ENCODE assay signal across 8 cellular contexts in the genomic region with DNA sequence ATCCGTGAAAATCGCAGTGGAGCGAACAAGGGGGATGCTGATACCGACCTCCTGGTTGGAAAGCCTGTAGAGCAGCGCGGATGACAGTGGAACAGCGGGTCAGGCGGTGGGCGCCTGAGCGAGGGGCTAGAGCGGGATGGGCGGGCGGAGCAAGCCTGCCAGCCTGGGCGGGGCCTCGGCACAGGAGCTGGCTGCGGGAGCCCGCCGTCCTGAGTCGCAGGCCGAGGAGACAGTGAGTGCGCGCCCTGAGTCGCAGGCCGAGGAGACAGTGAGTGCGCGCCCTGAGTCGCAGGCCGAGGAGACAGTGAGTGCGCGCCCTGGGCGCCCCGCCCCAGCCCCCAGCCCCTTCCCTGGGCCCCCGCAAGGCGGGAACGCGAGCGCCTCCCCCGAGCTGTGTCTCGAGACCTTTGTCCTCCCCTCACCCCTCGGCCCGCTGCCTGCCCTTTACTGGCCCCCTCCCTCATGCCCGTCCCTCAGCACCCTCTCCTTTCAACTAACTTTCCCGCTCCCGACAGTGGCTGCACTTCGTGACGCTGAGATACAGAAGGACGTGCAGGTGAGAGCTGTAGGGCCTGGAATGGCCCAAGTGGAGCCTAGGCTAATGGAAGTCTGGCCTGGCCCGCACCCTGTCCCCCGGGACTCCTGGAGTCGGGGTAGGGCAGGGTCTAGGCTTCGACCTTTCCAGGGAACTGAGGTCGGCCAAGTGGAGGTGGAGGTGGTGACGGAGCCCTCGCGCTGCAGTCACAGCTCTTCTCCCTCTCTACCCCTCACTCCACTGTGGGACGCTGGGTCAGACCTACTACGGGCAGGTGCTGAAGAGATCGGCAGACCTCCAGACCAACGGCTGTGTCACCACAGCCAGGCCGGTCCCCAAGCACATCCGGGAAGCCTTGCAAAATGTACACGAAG. TPM values are rescaled to one million over a fixed set of nuclear protein-coding genes. Genes with fewer than 3 reads are reported as not detected.
DNase-seq lines count a peak whose midpoint lies in the region; ATAC-seq and TF ChIP-seq lines count a peak whose summit lies in the region.

A gene with protein sequence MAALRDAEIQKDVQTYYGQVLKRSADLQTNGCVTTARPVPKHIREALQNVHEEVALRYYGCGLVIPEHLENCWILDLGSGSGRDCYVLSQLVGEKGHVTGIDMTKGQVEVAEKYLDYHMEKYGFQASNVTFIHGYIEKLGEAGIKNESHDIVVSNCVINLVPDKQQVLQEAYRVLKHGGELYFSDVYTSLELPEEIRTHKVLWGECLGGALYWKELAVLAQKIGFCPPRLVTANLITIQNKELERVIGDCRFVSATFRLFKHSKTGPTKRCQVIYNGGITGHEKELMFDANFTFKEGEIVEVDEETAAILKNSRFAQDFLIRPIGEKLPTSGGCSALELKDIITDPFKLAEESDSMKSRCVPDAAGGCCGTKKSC (plus strand): TSS at position 181 of the 909 bp plus-strand sequence. CDS start 123 bp downstream, at position 304.

- ATAC-seq in GM18519 (IDR thresholded peaks at IDR 0.05; ENCODE audit: low FRiP score, unreplicated experiment) (no peak), GM21619 (IDR thresholded peaks at IDR 0.05; ENCODE audit: unreplicated experiment) (no peak)

- TF ChIP-seq CTCF in right atrium auricular region (IDR thresholded peaks at IDR 0.05) = no peak

- H3K9me3 ChIP-seq in MG63 (no peaks in the 10 kb centered on the region), right atrium auricular region (no peaks in the 10 kb centered on the region)

- H3K4me3 ChIP-seq in MG63 (peak within 1 kb of the TSS; percentile 42), right atrium auricular region (peak within 1 kb of the TSS; percentile 51 to 67)

- peaks cover 0 to 17% of the 10 kb centered on the region in 2 donors for H3K4me1 ChIP-seq in right atrium auricular region

- peak within 1 kb of the TSS; percentile 72 to 77 for H3K27ac ChIP-seq in right atrium auricular region

- DNase-seq in DMS79 treated with DMSO at 0.1 percent for 48 hours (lab: John Stamatoyannopoulos, UW) = peak; percentile 17
- DNase-seq in MG63 = peak; percentile 54
- DNase-seq in activated naive CD4-positive, alpha-beta T cell treated with anti-CD3 and anti-CD28 coated beads, Interleukin-2, amount 50 U/mL, for 16 hours = peak; percentile 15
- DNase-seq in right atrium auricular region (ENCODE audit: low spot score) = no peak
- DNase-seq in renal cortical epithelial cell (ENCODE audit: low read depth) = no peak
- no peak for DNase-seq in COLO668 (lab: John Stamatoyannopoulos, UW; ENCODE audit: unreplicated experiment)

- no peaks in the 10 kb centered on the region for H3K36me3 ChIP-seq in MG63
- H3K36me3 ChIP-seq in right atrium auricular region = peaks cover 3% of the 10 kb centered on the region

- H3K27me3 ChIP-seq in MG63 = no peaks in the 10 kb centered on the region
- no peaks in the 10 kb centered on the region for H3K27me3 ChIP-seq in right atrium auricular region

RNA-seq across cellular contexts. Expression of the gene that starts here (rescaled TPM):
- total RNA-seq in MG63 (2014; rRNA removed; shearing (Covaris generic); ENCODE audit: low replicate concordance) = 0.17 and 1.7 TPM in 2 replicates
- total RNA-seq in right atrium auricular region = 10 to 100 TPM; 11.7 to 17.3 TPM
- 6.1 and 11.4 TPM in 2 replicates for total RNA-seq in renal cortical epithelial cell

Comparison
In these comparisons a context has a peak if more than half of its experiments do, and no peak if none do; other contexts are left out.
1. DNase-seq: peak in DMS79 treated with DMSO at 0.1 percent for 48 hours (single experiment), MG63 (single experiment) and activated naive CD4-positive, alpha-beta T cell treated with anti-CD3 and anti-CD28 coated beads, Interleukin-2, amount 50 U/mL, for 16 hours (single experiment); none in right atrium auricular region (single experiment), renal cortical epithelial cell (single experiment) and COLO668 (single experiment).